ENCODE assay signal across 1 cellular context in genomic region chr11:125935629-125936199, GRCh38.
TF ChIP-seq lines count a peak whose summit lies in the region.

No MANE protein-coding gene starts in this region.

TF ChIP-seq in SK-N-SH, 30 proteins besides CTCF, POLR2A, EP300 and RAD21 (continued from another document):
- peak; percentile 61; the same call in 1 of the 2 replicates for TF ChIP-seq REST (IDR thresholded peaks at IDR 0.05; ENCODE audit: low read depth, low read length)
- no peak for TF ChIP-seq USF1 (IDR thresholded peaks at IDR 0.05; ENCODE audit: borderline replicate concordance, low read depth)
- peak; percentile 79; the same call in 1 of the 2 replicates for TF ChIP-seq SIN3A (IDR thresholded peaks at IDR 0.05; ENCODE audit: borderline replicate concordance, low read depth, low read length)
- TF ChIP-seq JUND (IDR thresholded peaks at IDR 0.05): peak; percentile 58; the same call in 1 of the 2 replicates
- peak; percentile 86 for TF ChIP-seq GATA2 (CRISPR knock-in tag; IDR thresholded peaks at IDR 0.05)
- TF ChIP-seq FOSL2 (IDR thresholded peaks at IDR 0.05; ENCODE audit: borderline replicate concordance, low read depth): peak; percentile 14; the same call in 1 of the 2 replicates
- TF ChIP-seq RFX5 (IDR thresholded peaks at IDR 0.05; ENCODE audit: low read length): no peak
- no peak for TF ChIP-seq EZH2phosphoT487 (IDR thresholded peaks at IDR 0.05; ENCODE audit: borderline replicate concordance, low read depth)
- TF ChIP-seq MXI1 (IDR thresholded peaks at IDR 0.05; ENCODE audit: low read depth, low read length): 0 out of 2 replicates have a peak, but pooled peaks have one; percentile 32
- no peak for TF ChIP-seq GABPA (IDR thresholded peaks at IDR 0.05; ENCODE audit: low read depth)
- no peak for TF ChIP-seq MAX (IDR thresholded peaks at IDR 0.05; ENCODE audit: low read depth)
- TF ChIP-seq ZBTB33 (IDR thresholded peaks at IDR 0.05; ENCODE audit: borderline replicate concordance, low read depth): no peak
- peak; percentile 95 for TF ChIP-seq RCOR1 (IDR thresholded peaks at IDR 0.05; ENCODE audit: low read length)
- TF ChIP-seq PBX3 (IDR thresholded peaks at IDR 0.05): peak; percentile 94
- no peak for TF ChIP-seq YY1 (IDR thresholded peaks at IDR 0.05; ENCODE audit: low read depth)
- TF ChIP-seq IRF3 (IDR thresholded peaks at IDR 0.05; ENCODE audit: low read depth, low read length): no peak
- 0 out of 2 replicates have a peak, but pooled peaks have one; percentile 19 for TF ChIP-seq RXRA (IDR thresholded peaks at IDR 0.05; ENCODE audit: borderline replicate concordance, low read depth)
